ENCODE assay signal across 18 cellular contexts in genomic region chr10:72340911-72341310, GRCh38. TPM values are rescaled to one million over a fixed set of nuclear protein-coding genes. Genes with fewer than 3 reads are reported as not detected.
DNase-seq lines count a peak whose midpoint lies in the region; ATAC-seq and TF ChIP-seq lines count a peak whose summit lies in the region.
"Had no signal": no experiment of that assay in that cellular context is flagged by ENCODE, and none has a peak within 500 bp of the region (broad histone marks: within the 10 kb centered on the region; RNA-seq: fewer than 3 reads in every experiment).

No MANE protein-coding gene starts in this region.

- no peak for TF ChIP-seq CTCF in WTC11 (IDR thresholded peaks at IDR 0.05)

- CTCF ChIA-PET in WTC11 (lab: Charles Lee): interaction anchor here (1.4 to 1.7 kb wide), 3 partner anchors 9 to 214 kb away, joined by 4 to 9 read pairs (median 6); no protein-coding TSS in a partner anchor

- H3K27ac Mint-ChIP-seq in T-helper 2 cell treated with Interferon-gamma antibody and Interleukin-4, amounts not matched to agents 5 μg/mL and 100 μg/mL, for 36 hours: peak overlapping the region; percentile 36
- H3K27ac Mint-ChIP-seq in WTC11: peak overlapping the region; percentile 49; the same call in 1 of the 2 replicates
- H3K27ac Mint-ChIP-seq in immature natural killer cell: peak overlapping the region in 5 of 6 donors; percentile 21 to 78 (median 61)
- peak overlapping the region; percentile 67 for H3K27ac Mint-ChIP-seq in stimulated activated memory B cell treated with anti-CD40 and anti-IgM and Interleukin-4, amounts not matched to agents 10 μg/mL and 1 μg/mL and 100 μg/mL, for 72 hours
- H3K27ac Mint-ChIP-seq: nephron, type B pancreatic cell had no signal

- H3K36me3 ChIP-seq in H7 (replicated peaks; ENCODE audit: control insufficient read depth, insufficient read depth, low read length): peaks cover 18% of the 10 kb centered on the region
- H3K36me3 ChIP-seq: colonic mucosa had no signal

- POLR2A ChIA-PET in WTC11 (lab: Charles Lee): no interaction called here

- no peak for ATAC-seq in WTC11
- ATAC-seq in stimulated activated memory B cell treated with anti-CD40 and anti-IgM and Interleukin-4, amounts not matched to agents 10 μg/mL and 1 μg/mL and 100 μg/mL, for 72 hours: peak; percentile 48

- peaks cover 20% of the 10 kb centered on the region for H3K4me1 Mint-ChIP-seq in T-helper 2 cell treated with Interferon-gamma antibody and Interleukin-4, amounts not matched to agents 5 μg/mL and 100 μg/mL, for 36 hours (ENCODE audit: low read depth)
- no peaks in the 10 kb centered on the region for H3K4me1 Mint-ChIP-seq in WTC11
- H3K4me1 Mint-ChIP-seq in immature natural killer cell: peaks cover 35 to 39% of the 10 kb centered on the region in 2 donors
- peaks cover 43% of the 10 kb centered on the region for H3K4me1 Mint-ChIP-seq in stimulated activated memory B cell treated with anti-CD40 and anti-IgM and Interleukin-4, amounts not matched to agents 10 μg/mL and 1 μg/mL and 100 μg/mL, for 72 hours

- H3K4me3 Mint-ChIP-seq in T-helper 2 cell treated with Interferon-gamma antibody and Interleukin-4, amounts not matched to agents 5 μg/mL and 100 μg/mL, for 36 hours: no peak overlapping the region
- H3K4me3 Mint-ChIP-seq in WTC11 (no peak overlapping the region), immature natural killer cell (no peak overlapping the region)
- no peak overlapping the region for H3K4me3 Mint-ChIP-seq in stimulated activated memory B cell treated with anti-CD40 and anti-IgM and Interleukin-4, amounts not matched to agents 10 μg/mL and 1 μg/mL and 100 μg/mL, for 72 hours
- H3K4me3 Mint-ChIP-seq: nephron, type B pancreatic cell had no signal

- H3K4me3 ChIP-seq in H7 (ENCODE audit: insufficient read depth, low read depth, low read length): no peak overlapping the region
- H3K4me3 ChIP-seq: ascending aorta, colonic mucosa, PC-9, prostate gland, smooth muscle cell had no signal

- no peaks in the 10 kb centered on the region for H3K9me3 Mint-ChIP-seq in T-helper 2 cell treated with Interferon-gamma antibody and Interleukin-4, amounts not matched to agents 5 μg/mL and 100 μg/mL, for 36 hours
- H3K9me3 Mint-ChIP-seq in WTC11 (no peaks in the 10 kb centered on the region), immature natural killer cell (no peaks in the 10 kb centered on the region)
- H3K9me3 Mint-ChIP-seq in stimulated activated memory B cell treated with anti-CD40 and anti-IgM and Interleukin-4, amounts not matched to agents 10 μg/mL and 1 μg/mL and 100 μg/mL, for 72 hours: no peaks in the 10 kb centered on the region
- H3K9me3 Mint-ChIP-seq: nephron, type B pancreatic cell had no signal

- no peak for DNase-seq in T-helper 2 cell treated with Interferon-gamma antibody and Interleukin-4, amounts not matched to agents 5 μg/mL and 100 μg/mL, for 36 hours (ENCODE audit: low spot score)
- DNase-seq in T-helper 2 cell (no peak), WTC11 (ENCODE audit: low spot score) (no peak), immature natural killer cell (no peak), NCI-H524 (lab: John Stamatoyannopoulos, UW) (no peak), H7 (no peak)
- no peak for DNase-seq in stimulated activated CD4-positive, alpha-beta T cell treated with anti-CD3 and anti-CD28 coated beads, Interleukin-1b, Interleukin-23, amount 100 ng/mL, for 48 hours
- DNase-seq: DMS153, GOT3, NCI-H1092 had no signal

- H3K27me3 ChIP-seq in H7 (ENCODE audit: control insufficient read depth, insufficient read depth, low read length): no peaks in the 10 kb centered on the region
- H3K27me3 ChIP-seq: ascending aorta, colonic mucosa had no signal

- H3K27me3 Mint-ChIP-seq in T-helper 2 cell treated with Interferon-gamma antibody and Interleukin-4, amounts not matched to agents 5 μg/mL and 100 μg/mL, for 36 hours (ENCODE audit: low read depth): no peaks in the 10 kb centered on the region
- H3K27me3 Mint-ChIP-seq in WTC11 (ENCODE audit: low read depth): no peaks in the 10 kb centered on the region
- H3K27me3 Mint-ChIP-seq in immature natural killer cell (ENCODE audit: low read depth in 3 of 3): peaks cover 0 to 4% (median 0%) of the 10 kb centered on the region in 3 donors
- no peaks in the 10 kb centered on the region for H3K27me3 Mint-ChIP-seq in stimulated activated memory B cell treated with anti-CD40 and anti-IgM and Interleukin-4, amounts not matched to agents 10 μg/mL and 1 μg/mL and 100 μg/mL, for 72 hours
- H3K27me3 Mint-ChIP-seq: type B pancreatic cell had no signal

- peaks cover 33% of the 10 kb centered on the region for H3K36me3 Mint-ChIP-seq in T-helper 2 cell treated with Interferon-gamma antibody and Interleukin-4, amounts not matched to agents 5 μg/mL and 100 μg/mL, for 36 hours (ENCODE audit: low read depth)
- peaks cover 9% of the 10 kb centered on the region for H3K36me3 Mint-ChIP-seq in WTC11
- H3K36me3 Mint-ChIP-seq in immature natural killer cell: peaks cover 0 to 37% (median 3%) of the 10 kb centered on the region in 3 donors
- H3K36me3 Mint-ChIP-seq in stimulated activated memory B cell treated with anti-CD40 and anti-IgM and Interleukin-4, amounts not matched to agents 10 μg/mL and 1 μg/mL and 100 μg/mL, for 72 hours: peaks cover 53% of the 10 kb centered on the region

TF ChIP-seq in WTC11, 78 proteins besides CTCF, POLR2A, EP300 and RAD21:
- TF ChIP-seq ZNF416 (CRISPR knock-in tag; IDR thresholded peaks at IDR 0.05): no peak
- no peak for TF ChIP-seq MXD4 (CRISPR knock-in tag; IDR thresholded peaks at IDR 0.05; ENCODE audit: borderline replicate concordance)
- TF ChIP-seq STAT6 (CRISPR knock-in tag; conservative IDR thresholded peaks at IDR 0.05; ENCODE audit: low read depth): no peak
- TF ChIP-seq, protein P1, sequence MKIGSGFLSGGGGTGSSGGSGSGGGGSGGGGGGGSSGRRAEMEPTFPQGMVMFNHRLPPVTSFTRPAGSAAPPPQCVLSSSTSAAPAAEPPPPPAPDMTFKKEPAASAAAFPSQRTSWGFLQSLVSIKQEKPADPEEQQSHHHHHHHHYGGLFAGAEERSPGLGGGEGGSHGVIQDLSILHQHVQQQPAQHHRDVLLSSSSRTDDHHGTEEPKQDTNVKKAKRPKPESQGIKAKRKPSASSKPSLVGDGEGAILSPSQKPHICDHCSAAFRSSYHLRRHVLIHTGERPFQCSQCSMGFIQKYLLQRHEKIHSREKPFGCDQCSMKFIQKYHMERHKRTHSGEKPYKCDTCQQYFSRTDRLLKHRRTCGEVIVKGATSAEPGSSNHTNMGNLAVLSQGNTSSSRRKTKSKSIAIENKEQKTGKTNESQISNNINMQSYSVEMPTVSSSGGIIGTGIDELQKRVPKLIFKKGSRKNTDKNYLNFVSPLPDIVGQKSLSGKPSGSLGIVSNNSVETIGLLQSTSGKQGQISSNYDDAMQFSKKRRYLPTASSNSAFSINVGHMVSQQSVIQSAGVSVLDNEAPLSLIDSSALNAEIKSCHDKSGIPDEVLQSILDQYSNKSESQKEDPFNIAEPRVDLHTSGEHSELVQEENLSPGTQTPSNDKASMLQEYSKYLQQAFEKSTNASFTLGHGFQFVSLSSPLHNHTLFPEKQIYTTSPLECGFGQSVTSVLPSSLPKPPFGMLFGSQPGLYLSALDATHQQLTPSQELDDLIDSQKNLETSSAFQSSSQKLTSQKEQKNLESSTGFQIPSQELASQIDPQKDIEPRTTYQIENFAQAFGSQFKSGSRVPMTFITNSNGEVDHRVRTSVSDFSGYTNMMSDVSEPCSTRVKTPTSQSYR (CRISPR knock-in tag; IDR thresholded peaks at IDR 0.05): no peak
- no peak for TF ChIP-seq GTF2I (CRISPR knock-in tag; conservative IDR thresholded peaks at IDR 0.05)
- no peak for TF ChIP-seq RELA (CRISPR knock-in tag; IDR thresholded peaks at IDR 0.05; ENCODE audit: borderline replicate concordance)
- TF ChIP-seq E2F4 (CRISPR knock-in tag; IDR thresholded peaks at IDR 0.05; ENCODE audit: borderline replicate concordance, low read depth): no peak

RNA-seq across cellular contexts. Expression of gene DNAJB12, which starts 13.8 kb away (rescaled TPM):
- total RNA-seq in WTC11 (2021): 19.3 to 21.6 TPM (median 20.0 TPM) in 3 replicates
- polyA plus RNA-seq in immature natural killer cell: 10 to 100 TPM; 12.2 to 32.0 (median 12.4) TPM
- total RNA-seq in H7 (2014; rRNA removed; shearing (Covaris generic)): 18.8 and 19.3 TPM in 2 replicates
